Comparison of ENCODE assay signal across 7 cellular contexts in the genomic region with DNA sequence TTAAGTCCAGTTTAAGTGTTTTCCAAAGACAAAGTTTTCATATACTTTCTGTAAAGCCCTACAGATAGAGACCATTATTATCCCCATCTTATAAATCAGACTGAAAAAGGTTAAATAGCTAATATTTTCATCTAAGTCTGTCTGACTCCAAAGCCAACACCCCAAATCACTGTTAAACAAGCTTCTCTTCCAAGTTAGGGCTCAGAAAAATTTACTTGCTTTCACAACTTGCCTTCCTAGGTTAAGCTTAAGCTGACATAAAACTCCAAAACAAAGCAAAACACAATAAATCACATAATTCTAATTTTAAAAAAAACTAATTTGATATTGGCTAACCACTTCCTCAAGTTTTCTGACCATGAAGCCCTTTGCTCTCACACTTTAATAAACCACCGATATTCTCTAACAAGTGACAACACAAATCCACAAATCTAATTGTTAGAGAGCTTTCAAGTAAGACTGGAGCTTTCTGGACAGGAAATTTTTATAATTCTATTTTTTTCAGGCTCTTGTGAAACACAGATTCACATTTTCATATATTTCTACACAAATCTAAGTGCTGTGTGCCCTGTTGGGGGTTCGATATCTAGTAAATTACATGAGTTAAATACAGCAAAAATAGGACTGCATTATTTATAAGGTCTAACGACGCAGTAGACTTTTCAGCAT. TPM values are rescaled to one million over a fixed set of nuclear protein-coding genes. Genes with fewer than 3 reads are reported as not detected.
DNase-seq lines count a peak whose midpoint lies in the region; ATAC-seq, FAIRE-seq and TF ChIP-seq lines count a peak whose summit lies in the region.

No MANE protein-coding gene starts in this region.

- H3K27ac ChIP-seq in lower lobe of right lung = peak overlapping the region; percentile 82
- peak overlapping the region; percentile 66 to 97 (median 92) for H3K27ac ChIP-seq in thyroid gland

- H3K4me1 ChIP-seq in lower lobe of right lung (no peaks in the 10 kb centered on the region), thyroid gland (peaks cover 19 to 27% of the 10 kb centered on the region in 2 donors)

- H3K4me3 ChIP-seq in LNCaP clone FGC (ENCODE audit: low read depth, low read length) (peak overlapping the region; percentile 87), bronchial epithelial cell (ENCODE audit: low read depth, low read length) (peak overlapping the region; percentile 86), lower lobe of right lung (peak overlapping the region; percentile 82), thyroid gland (replicated peaks in 1 of 3) (peak overlapping the region in 2 of 3 donors; percentile 26 to 76)

- H3K27me3 ChIP-seq in bronchial epithelial cell (ENCODE audit: control insufficient read depth, insufficient read depth, low read length) (no peaks in the 10 kb centered on the region), lower lobe of right lung (ENCODE audit: low read depth) (peaks cover 6% of the 10 kb centered on the region), thyroid gland (no peaks in the 10 kb centered on the region)

- DNase-seq in LNCaP clone FGC (ENCODE audit: low read depth) (no peak), bronchial epithelial cell (ENCODE audit: low read depth) (no peak), lower lobe of right lung (no peak), thyroid gland (no peak), immature natural killer cell (no peak), C1 segment of cervical spinal cord (lab: John Stamatoyannopoulos, UW) (no peak)
- DNase-seq in activated T-cell treated with anti-CD3 and anti-CD28 coated beads, Interleukin-2, amount 50 U/mL, for 48 hours = no peak

- H3K4me3 Mint-ChIP-seq in immature natural killer cell = peak overlapping the region in 1 of 5 donors; percentile 75

- H3K36me3 ChIP-seq in bronchial epithelial cell (ENCODE audit: control insufficient read depth, insufficient read depth, low read length) (peaks cover 3% of the 10 kb centered on the region), lower lobe of right lung (no peaks in the 10 kb centered on the region), thyroid gland (no peaks in the 10 kb centered on the region)

- H3K9me3 ChIP-seq in lower lobe of right lung = no peaks in the 10 kb centered on the region
- no peaks in the 10 kb centered on the region for H3K9me3 ChIP-seq in thyroid gland

- FAIRE-seq in bronchial epithelial cell (lab: Jason Lieb, UNC) = no peak

- intact Hi-C loops in lower lobe of right lung (cut with DNase I) (no loop called here), thyroid gland (cut with DNase I) (loop anchor here (10.0 kb wide), 1 partner anchor 296 kb away; no protein-coding TSS in a partner anchor)

- peaks cover 0 to 3% (median 0%) of the 10 kb centered on the region in 6 donors for H3K9me3 Mint-ChIP-seq in immature natural killer cell

- peaks cover 16 to 25% (median 18%) of the 10 kb centered on the region in 3 donors for H3K27me3 Mint-ChIP-seq in immature natural killer cell (ENCODE audit: low read depth in 3 of 3)

- H3K4me1 Mint-ChIP-seq in immature natural killer cell = peaks cover 19 to 21% of the 10 kb centered on the region in 2 donors

- H3K27ac Mint-ChIP-seq in immature natural killer cell = no peak overlapping the region

- H3K36me3 Mint-ChIP-seq in immature natural killer cell = no peaks in the 10 kb centered on the region

- 26 to 41% methylated on average over 4 of the region's 4 CpGs for WGBS in thyroid gland, 2 donors

- peak in 1 of 2 donors; percentile 9 for TF ChIP-seq POLR2A in thyroid gland (IDR thresholded peaks at IDR 0.05)

- no peak for ATAC-seq in lower lobe of right lung

- TF ChIP-seq CTCF in LNCaP clone FGC (IDR thresholded peaks at IDR 0.05; ENCODE audit: control insufficient read depth, extremely low read depth, insufficient read depth) (no peak), bronchial epithelial cell (IDR thresholded peaks at IDR 0.05; ENCODE audit: insufficient read depth, low read length, severe bottlenecking) (no peak), lower lobe of right lung (IDR thresholded peaks at IDR 0.05) (no peak), thyroid gland (IDR thresholded peaks at IDR 0.05) (no peak)

RNA-seq across cellular contexts. Expression of a gene that starts 2.2 kb away (rescaled TPM):
- total RNA-seq in bronchial epithelial cell (75.3 and 88.3 TPM in 2 replicates), lower lobe of right lung (43.3 TPM), thyroid gland (100 to 1,000 TPM; 100 to 155 (median 127) TPM)
- polyA plus RNA-seq in immature natural killer cell = under 1 TPM in 1 of 3 donors, not detected in 2; 0.06 TPM
